Comparison of ENCODE assay signal across 17 cellular contexts in genomic region chr3:172066880-172067778, GRCh38. TPM values are rescaled to one million over a fixed set of nuclear protein-coding genes. Genes with fewer than 3 reads are reported as not detected.
DNase-seq lines count a peak whose midpoint lies in the region; ATAC-seq and TF ChIP-seq lines count a peak whose summit lies in the region.
"Had no signal": no experiment of that assay in that cellular context is flagged by ENCODE, and none has a peak within 500 bp of the region (broad histone marks: within the 10 kb centered on the region; RNA-seq: fewer than 3 reads in every experiment).

No MANE protein-coding gene starts in this region.

- H3K4me3 ChIP-seq in HEK293 (ENCODE audit: low read depth, low read length) = no peak overlapping the region
- H3K4me3 ChIP-seq in SJSA1 = no peak overlapping the region
- H3K4me3 ChIP-seq in fibroblast of villous mesenchyme (ENCODE audit: low read depth, low read length) = no peak overlapping the region
- no peak overlapping the region for H3K4me3 ChIP-seq in skeletal muscle satellite cell (ENCODE audit: low read length)
- H3K4me3 ChIP-seq: BLaER1 treated with 17β-estradiol and CSF1 and Interleukin-3, amounts not matched to agents 10 nM and 100 nM; breast epithelium; lung; SK-N-MC had no signal

- H3K27ac ChIP-seq in HEK293 (ENCODE audit: extremely low read depth, low read depth, low read length) (no peak overlapping the region), SJSA1 (peak overlapping the region; percentile 39; the same call in 1 of the 2 replicates)
- H3K27ac ChIP-seq: BLaER1 treated with 17β-estradiol and CSF1 and Interleukin-3, amounts not matched to agents 10 nM and 100 nM; SK-N-MC had no signal

- H3K27me3 ChIP-seq in SJSA1 (replicated peaks) (no peaks in the 10 kb centered on the region), skeletal muscle satellite cell (ENCODE audit: control insufficient read depth, insufficient read depth, low read length) (no peaks in the 10 kb centered on the region)
- H3K27me3 ChIP-seq: BLaER1 treated with 17β-estradiol and CSF1 and Interleukin-3, amounts not matched to agents 10 nM and 100 nM; breast epithelium had no signal

- no peak for ATAC-seq in HG03520 (IDR thresholded peaks at IDR 0.05; ENCODE audit: unreplicated experiment)
- ATAC-seq: stimulated activated memory B cell treated with anti-CD40 and anti-IgM and Interleukin-4, amounts not matched to agents 10 μg/mL and 1 μg/mL and 100 μg/mL, for 72 hours had no signal

- CTCF ChIA-PET in HEK293 (lab: Yijun Ruan, JAX) = no interaction called here

- TF ChIP-seq CTCF in HEK293 (tag by site-specific recombination; IDR thresholded peaks at IDR 0.05) (no peak), fibroblast of villous mesenchyme (IDR thresholded peaks at IDR 0.05; ENCODE audit: insufficient read depth, low read depth, low read length) (no peak)

- POLR2A ChIA-PET in HEK293 (lab: Yijun Ruan, JAX) = no interaction called here

- H3K9ac ChIP-seq in skeletal muscle satellite cell (ENCODE audit: low read depth, low read length) = no peak overlapping the region
- H3K9ac ChIP-seq: BLaER1 treated with 17β-estradiol and CSF1 and Interleukin-3, amounts not matched to agents 10 nM and 100 nM had no signal

- no peaks in the 10 kb centered on the region for H3K36me3 ChIP-seq in HEK293 (ENCODE audit: control insufficient read depth in 2 of 2, insufficient read depth in 1 of 2, low read length in 2 of 2)
- H3K36me3 ChIP-seq in SJSA1 = peaks cover 30% of the 10 kb centered on the region
- peaks cover 27% of the 10 kb centered on the region for H3K36me3 ChIP-seq in skeletal muscle satellite cell (ENCODE audit: insufficient read depth, low read length)
- H3K36me3 ChIP-seq: breast epithelium had no signal

- H3K9me3 ChIP-seq in HEK293 (ENCODE audit: control insufficient read depth, insufficient read depth, low read depth, low read length) = no peaks in the 10 kb centered on the region
- no peaks in the 10 kb centered on the region for H3K9me3 ChIP-seq in SJSA1 (replicated peaks)
- H3K9me3 ChIP-seq in skeletal muscle satellite cell (replicated peaks; ENCODE audit: low read length) = no peaks in the 10 kb centered on the region
- H3K9me3 ChIP-seq: breast epithelium had no signal

- peak overlapping the region; percentile 7 for H3K4me2 ChIP-seq in skeletal muscle satellite cell (ENCODE audit: low read length)

- no peak for DNase-seq in SJSA1 (ENCODE audit: low read depth in 1 of 2, low spot score in 2 of 2)
- peak; percentile 46 for DNase-seq in fibroblast of villous mesenchyme (ENCODE audit: low read depth)
- DNase-seq in EL = no peak
- DNase-seq in OCI-M1 (lab: John Stamatoyannopoulos, UW) = no peak
- DNase-seq: activated CD8-positive, alpha-beta memory T cell treated with anti-CD3 and anti-CD28 coated beads for 24 hours; activated gamma-delta T cell; effector CD8-positive, alpha-beta T cell; NCI-H2171; nucleus accumbens had no signal

- peaks cover 3% of the 10 kb centered on the region for H3K4me1 ChIP-seq in HEK293 (ENCODE audit: control insufficient read depth, insufficient read depth, low read length)
- peaks cover 23% of the 10 kb centered on the region for H3K4me1 ChIP-seq in SJSA1 (replicated peaks)
- H3K4me1 ChIP-seq in skeletal muscle satellite cell (ENCODE audit: control insufficient read depth, insufficient read depth, low read length) = peaks cover 49% of the 10 kb centered on the region
- H3K4me1 ChIP-seq: breast epithelium had no signal

TF ChIP-seq in HEK293, 187 proteins besides CTCF, POLR2A, EP300 and RAD21 (continues in another document):
- peak; percentile 36; the same call in 1 of the 2 replicates for TF ChIP-seq ZNF366 (tag by site-specific recombination; conservative IDR thresholded peaks at IDR 0.05)
- no peak for TF ChIP-seq HOXC10 (CRISPR knock-in tag; IDR thresholded peaks at IDR 0.05)
- no peak for TF ChIP-seq REPIN1 (tag by site-specific recombination; IDR thresholded peaks at IDR 0.05; ENCODE audit: low read depth)
- 0 out of 2 replicates have a peak, but pooled peaks have one; percentile 15 for TF ChIP-seq ZBTB8A (tag by site-specific recombination; IDR thresholded peaks at IDR 0.05)
- TF ChIP-seq ZNF549 (tag by site-specific recombination; IDR thresholded peaks at IDR 0.05) = no peak
- no peak for TF ChIP-seq ZNF10 (tag by site-specific recombination; IDR thresholded peaks at IDR 0.05)
- TF ChIP-seq, protein P1, sequence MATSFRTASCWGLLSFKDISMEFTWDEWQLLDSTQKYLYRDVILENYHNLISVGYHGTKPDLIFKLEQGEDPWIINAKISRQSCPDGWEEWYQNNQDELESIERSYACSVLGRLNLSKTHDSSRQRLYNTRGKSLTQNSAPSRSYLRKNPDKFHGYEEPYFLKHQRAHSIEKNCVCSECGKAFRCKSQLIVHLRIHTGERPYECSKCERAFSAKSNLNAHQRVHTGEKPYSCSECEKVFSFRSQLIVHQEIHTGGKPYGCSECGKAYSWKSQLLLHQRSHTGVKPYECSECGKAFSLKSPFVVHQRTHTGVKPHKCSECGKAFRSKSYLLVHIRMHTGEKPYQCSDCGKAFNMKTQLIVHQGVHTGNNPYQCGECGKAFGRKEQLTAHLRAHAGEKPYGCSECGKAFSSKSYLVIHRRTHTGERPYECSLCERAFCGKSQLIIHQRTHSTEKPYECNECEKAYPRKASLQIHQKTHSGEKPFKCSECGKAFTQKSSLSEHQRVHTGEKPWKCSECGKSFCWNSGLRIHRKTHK (tag by site-specific recombination; IDR thresholded peaks at IDR 0.05) = no peak
- TF ChIP-seq HIC1 (tag by site-specific recombination; IDR thresholded peaks at IDR 0.05) = 0 out of 2 replicates have a peak, but pooled peaks have one; percentile 35
- no peak for TF ChIP-seq ZNF530 (tag by site-specific recombination; IDR thresholded peaks at IDR 0.05; ENCODE audit: low read depth)
- no peak for TF ChIP-seq ZNF529 (tag by site-specific recombination; IDR thresholded peaks at IDR 0.05; ENCODE audit: insufficient replicate concordance)
- TF ChIP-seq FEZF1 (tag by site-specific recombination; IDR thresholded peaks at IDR 0.05) = peak; percentile 73
- peak; percentile 19; the same call in 1 of the 2 replicates for TF ChIP-seq GLI2 (tag by site-specific recombination; IDR thresholded peaks at IDR 0.05; ENCODE audit: borderline replicate concordance, low read depth)
- TF ChIP-seq GLIS1 (tag by site-specific recombination; IDR thresholded peaks at IDR 0.05) = no peak
- TF ChIP-seq ZNF37A (tag by site-specific recombination; IDR thresholded peaks at IDR 0.05) = no peak
- no peak for TF ChIP-seq ZBTB7A (tag by site-specific recombination; IDR thresholded peaks at IDR 0.05; ENCODE audit: low read depth)

RNA-seq across cellular contexts. Expression of gene FNDC3B, which starts 27.8 kb away (rescaled TPM):
- total RNA-seq in SJSA1 (2014; rRNA removed; shearing (Covaris generic)) = 42.7 and 73.4 TPM in 2 replicates
- total RNA-seq in fibroblast of villous mesenchyme = 165 and 221 TPM in 2 replicates
- total RNA-seq in skeletal muscle satellite cell (2012; rRNA removed) = 86.9 and 88.0 TPM in 2 replicates
